ENCODE assay signal across 5 cellular contexts in the genomic region with DNA sequence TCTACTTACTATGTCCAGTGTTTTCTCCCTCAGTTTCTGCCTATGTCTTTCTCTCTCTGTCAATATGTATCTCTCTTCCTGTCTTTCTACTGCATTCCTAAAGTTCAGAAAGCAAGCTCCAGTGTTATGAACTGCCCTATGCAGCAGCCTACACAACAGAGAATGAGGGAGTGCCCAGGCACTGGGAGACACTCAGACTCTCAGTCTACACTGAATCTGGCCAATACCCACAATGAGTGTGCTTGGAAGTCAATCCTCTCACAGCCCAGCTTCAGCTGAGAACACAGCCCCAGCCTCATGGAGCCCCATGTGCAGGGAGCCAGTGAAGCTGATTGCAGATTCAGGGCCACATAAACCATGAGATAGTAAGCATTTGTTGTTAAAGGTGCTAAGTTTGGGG.
"Had no signal": no experiment of that assay in that cellular context is flagged by ENCODE, and none has a peak within 500 bp of the region (broad histone marks: within the 10 kb centered on the region; RNA-seq: fewer than 3 reads in every experiment).

No MANE protein-coding gene starts in this region.

- ATAC-seq: GM23338 had no signal

- H3K27ac Mint-ChIP-seq: GM23338, H9 had no signal

- H3K4me3 Mint-ChIP-seq: GM23338, H9 had no signal

- DNase-seq: H9, HCEC 1CT, IMR-90, KBM-7 had no signal

- H3K4me1 Mint-ChIP-seq: GM23338, H9 had no signal
